ENCODE assay signal across 10 cellular contexts in the genomic region with DNA sequence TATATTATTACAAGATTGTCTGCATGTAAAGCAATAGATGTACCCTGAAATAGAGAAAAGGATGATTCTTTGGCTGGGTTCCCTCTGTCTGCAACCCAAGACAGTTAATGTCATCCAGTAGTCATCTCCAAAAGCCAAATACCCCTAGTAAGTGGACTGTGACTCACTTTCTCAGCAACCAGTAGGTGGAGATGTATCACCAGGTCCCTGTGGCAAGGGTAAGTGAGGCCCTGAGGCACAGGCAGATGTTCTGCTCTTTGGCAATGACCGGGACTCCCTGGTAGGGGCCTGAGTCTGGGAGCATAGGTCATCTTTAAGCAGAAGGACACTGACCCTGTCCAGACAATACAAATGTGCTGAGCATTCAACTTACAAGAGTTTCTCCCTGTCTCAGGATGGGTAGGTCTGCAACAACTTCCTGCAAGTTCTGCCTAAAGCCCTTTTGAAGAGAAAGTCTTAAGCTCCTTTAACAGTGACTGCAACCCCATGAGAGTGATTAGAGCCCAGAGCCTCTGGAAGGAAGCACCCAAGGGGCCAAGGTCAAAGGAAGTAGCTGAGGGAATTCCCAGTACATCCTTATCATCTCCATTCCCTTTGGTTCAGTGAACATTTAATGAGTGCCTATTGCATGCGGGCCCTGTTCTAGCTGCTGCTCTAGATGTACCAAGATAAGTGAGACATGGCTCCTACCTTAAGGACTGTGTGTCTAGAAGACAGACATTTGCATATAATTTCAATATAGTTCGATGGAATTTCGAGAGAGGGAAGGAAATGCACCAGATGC. TPM values are rescaled to one million over a fixed set of nuclear protein-coding genes. Genes with fewer than 3 reads are reported as not detected.
A peak's percentile ranks its signal among the peaks of the same experiment; 100 is the strongest.
DNase-seq lines count a peak whose midpoint lies in the region; ATAC-seq, FAIRE-seq and TF ChIP-seq lines count a peak whose summit lies in the region.
"Had no signal": no experiment of that assay in that cellular context is flagged by ENCODE, and none has a peak within 500 bp of the region (broad histone marks: within the 10 kb centered on the region; RNA-seq: fewer than 3 reads in every experiment).

No MANE protein-coding gene starts in this region.

- H3K4me3 Mint-ChIP-seq in activated CD4-positive, alpha-beta T cell treated with anti-CD3 and anti-CD28 coated beads for 36 hours = no peak overlapping the region
- H3K4me3 Mint-ChIP-seq in stimulated activated naive B cell treated with anti-CD40 and anti-IgM and Interleukin-4, amounts not matched to agents 10 μg/mL and 1 μg/mL and 100 μg/mL, for 72 hours = no peak overlapping the region

- no peaks in the 10 kb centered on the region for H3K36me3 Mint-ChIP-seq in activated CD4-positive, alpha-beta T cell treated with anti-CD3 and anti-CD28 coated beads for 36 hours (ENCODE audit: low read depth)
- H3K36me3 Mint-ChIP-seq in stimulated activated naive B cell treated with anti-CD40 and anti-IgM and Interleukin-4, amounts not matched to agents 10 μg/mL and 1 μg/mL and 100 μg/mL, for 72 hours = no peaks in the 10 kb centered on the region

- CTCF ChIA-PET in activated CD4-positive, alpha-beta T cell treated with anti-CD3 and anti-CD28 coated beads for 36 hours (lab: Charles Lee) = interaction anchor here (1.1 to 2.3 kb wide), 2 partner anchors 22 to 270 kb away, joined by 3 to 10 read pairs; no protein-coding TSS in a partner anchor

- no peaks in the 10 kb centered on the region for H3K9me3 Mint-ChIP-seq in activated CD4-positive, alpha-beta T cell treated with anti-CD3 and anti-CD28 coated beads for 36 hours (ENCODE audit: low read depth)
- no peaks in the 10 kb centered on the region for H3K9me3 Mint-ChIP-seq in stimulated activated naive B cell treated with anti-CD40 and anti-IgM and Interleukin-4, amounts not matched to agents 10 μg/mL and 1 μg/mL and 100 μg/mL, for 72 hours

- FAIRE-seq in RCC 7860 (lab: Jason Lieb, UNC) = no peak

- no peak overlapping the region for H3K4me3 ChIP-seq in fibroblast of villous mesenchyme (ENCODE audit: low read depth, low read length)

- POLR2A ChIA-PET in activated CD4-positive, alpha-beta T cell treated with anti-CD3 and anti-CD28 coated beads for 36 hours (lab: Charles Lee) = no interaction called here

- ATAC-seq in activated CD4-positive, alpha-beta T cell treated with anti-CD3 and anti-CD28 coated beads for 36 hours = peak; percentile 91
- ATAC-seq in stimulated activated naive B cell treated with anti-CD40 and anti-IgM and Interleukin-4, amounts not matched to agents 10 μg/mL and 1 μg/mL and 100 μg/mL, for 72 hours (replicated peaks) = peak; percentile 38 to 45
- no peak for ATAC-seq in GM21576 (IDR thresholded peaks at IDR 0.05; ENCODE audit: unreplicated experiment)
- no peak for ATAC-seq in GM18502 (IDR thresholded peaks at IDR 0.05; ENCODE audit: poor library complexity, unreplicated experiment)

- no peaks in the 10 kb centered on the region for H3K27me3 Mint-ChIP-seq in activated CD4-positive, alpha-beta T cell treated with anti-CD3 and anti-CD28 coated beads for 36 hours
- peaks cover 7 to 13% of the 10 kb centered on the region in 2 donors for H3K27me3 Mint-ChIP-seq in stimulated activated naive B cell treated with anti-CD40 and anti-IgM and Interleukin-4, amounts not matched to agents 10 μg/mL and 1 μg/mL and 100 μg/mL, for 72 hours

- intact Hi-C loops in activated CD4-positive, alpha-beta T cell treated with anti-CD3 and anti-CD28 coated beads for 36 hours (cut with DNase I, micrococcal nuclease) = no loop called here

- H3K4me1 Mint-ChIP-seq in activated CD4-positive, alpha-beta T cell treated with anti-CD3 and anti-CD28 coated beads for 36 hours = peaks cover 5% of the 10 kb centered on the region
- peaks cover 0 to 8% of the 10 kb centered on the region in 2 donors for H3K4me1 Mint-ChIP-seq in stimulated activated naive B cell treated with anti-CD40 and anti-IgM and Interleukin-4, amounts not matched to agents 10 μg/mL and 1 μg/mL and 100 μg/mL, for 72 hours

- peak; percentile 24 for DNase-seq in activated CD4-positive, alpha-beta T cell treated with anti-CD3 and anti-CD28 coated beads for 36 hours
- DNase-seq in activated CD4-positive, alpha-beta T cell treated with anti-CD3 and anti-CD28 coated beads for 4 hours = no peak
- peak; percentile 14 for DNase-seq in RCC 7860 (ENCODE audit: low spot score)
- DNase-seq in fibroblast of villous mesenchyme (ENCODE audit: low read depth) = peak; percentile 55
- no peak for DNase-seq in stimulated activated naive B cell treated with anti-CD40 and anti-IgM and Interleukin-4, amounts not matched to agents 10 μg/mL and 1 μg/mL and 100 μg/mL, for 72 hours
- DNase-seq in LoVo (ENCODE audit: low spot score) = no peak
- DNase-seq: COR-L47, NCI-H1417 had no signal

- peak; percentile 44 for TF ChIP-seq CTCF in fibroblast of villous mesenchyme (IDR thresholded peaks at IDR 0.05; ENCODE audit: insufficient read depth, low read depth, low read length)

- H3K27ac Mint-ChIP-seq in activated CD4-positive, alpha-beta T cell treated with anti-CD3 and anti-CD28 coated beads for 36 hours = no peak overlapping the region
- H3K27ac Mint-ChIP-seq in stimulated activated naive B cell treated with anti-CD40 and anti-IgM and Interleukin-4, amounts not matched to agents 10 μg/mL and 1 μg/mL and 100 μg/mL, for 72 hours = no peak overlapping the region

RNA-seq across cellular contexts. Expression of gene PMP22, which starts 31.9 kb away (rescaled TPM):
- under 1 TPM in 1 of 2 experiments, not detected in 1; 0.16 TPM for total RNA-seq in activated CD4-positive, alpha-beta T cell treated with anti-CD3 and anti-CD28 coated beads for 36 hours
- 23.2 and 38.0 TPM in 2 replicates for total RNA-seq in fibroblast of villous mesenchyme

Comparison
In these comparisons a context has a peak if more than half of its experiments do, and no peak if none do; other contexts are left out.
1. DNase-seq: peak in activated CD4-positive, alpha-beta T cell treated with anti-CD3 and anti-CD28 coated beads for 36 hours (single experiment), RCC 7860 (single experiment) and fibroblast of villous mesenchyme (single experiment); none in activated CD4-positive, alpha-beta T cell treated with anti-CD3 and anti-CD28 coated beads for 4 hours (0 of 2), stimulated activated naive B cell treated with anti-CD40 and anti-IgM and Interleukin-4, amounts not matched to agents 10 μg/mL and 1 μg/mL and 100 μg/mL, for 72 hours (single experiment) and LoVo (single experiment).
2. ATAC-seq: peak in activated CD4-positive, alpha-beta T cell treated with anti-CD3 and anti-CD28 coated beads for 36 hours (single experiment) and stimulated activated naive B cell treated with anti-CD40 and anti-IgM and Interleukin-4, amounts not matched to agents 10 μg/mL and 1 μg/mL and 100 μg/mL, for 72 hours (2 of 2); none in GM21576 (single experiment) and GM18502 (single experiment).
3. RNA of gene PMP22, which starts 31.9 kb away (total RNA-seq): 23.2 to 38.0 TPM in fibroblast of villous mesenchyme; 0.16 TPM in activated CD4-positive, alpha-beta T cell treated with anti-CD3 and anti-CD28 coated beads for 36 hours; every median in the first group is over 10 times any median in the second.